ENCODE assay signal across 8 cellular contexts in genomic region chr19:38899447-38900219, GRCh38. TPM values are rescaled to one million over a fixed set of nuclear protein-coding genes. Genes with fewer than 3 reads are reported as not detected.
DNase-seq lines count a peak whose midpoint lies in the region; ATAC-seq and TF ChIP-seq lines count a peak whose summit lies in the region.

A gene with protein sequence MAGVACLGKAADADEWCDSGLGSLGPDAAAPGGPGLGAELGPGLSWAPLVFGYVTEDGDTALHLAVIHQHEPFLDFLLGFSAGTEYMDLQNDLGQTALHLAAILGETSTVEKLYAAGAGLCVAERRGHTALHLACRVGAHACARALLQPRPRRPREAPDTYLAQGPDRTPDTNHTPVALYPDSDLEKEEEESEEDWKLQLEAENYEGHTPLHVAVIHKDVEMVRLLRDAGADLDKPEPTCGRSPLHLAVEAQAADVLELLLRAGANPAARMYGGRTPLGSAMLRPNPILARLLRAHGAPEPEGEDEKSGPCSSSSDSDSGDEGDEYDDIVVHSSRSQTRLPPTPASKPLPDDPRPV (plus strand): TSS chr19:38899969. CDS start chr19:38900033, 64 bp downstream.
SIRT2 (minus strand) TSS chr19:38899618; CDS start chr19:38899521, 97 bp downstream.

- H3K36me3 ChIP-seq in upper lobe of right lung = no peaks in the 10 kb centered on the region

- peaks cover 16% of the 10 kb centered on the region for H3K36me3 Mint-ChIP-seq in T-helper 1 cell treated with Interleukin-12 subunit alpha and Interleukin-12 subunit beta and Interleukin-4 antibody, amounts not matched to agents 30 μg/mL and 1 μg/mL, for 36 hours (ENCODE audit: low read depth)

- H3K9me3 ChIP-seq in upper lobe of right lung = no peaks in the 10 kb centered on the region

- H3K27ac ChIP-seq in upper lobe of right lung = peak within 1 kb of the TSS; percentile 96

- intact Hi-C loops in left cardiac atrium (cut with DNase I) (no loop called here), posterior vena cava (cut with DNase I) (no loop called here), upper lobe of right lung (cut with DNase I) (no loop called here)

- ATAC-seq in HG02884 (IDR thresholded peaks at IDR 0.05; ENCODE audit: unreplicated experiment) = peak; percentile 82
- peak; percentile 97 to 98 for ATAC-seq in left cardiac atrium
- peak; percentile 98 for ATAC-seq in upper lobe of right lung

- in situ Hi-C loops in GM13977 (cut with MboI; ENCODE audit: low pct_unique_long_range_greater_than_20kb, low sequenced_read_pairs, unreplicated experiment) = loop anchor here (25.0 kb wide), 1 partner anchor 162 kb away; the partner anchor contains the start of gene CAPN12

- TF ChIP-seq CTCF in GM13977 (IDR thresholded peaks at IDR 0.05; ENCODE audit: extremely low read depth, insufficient read depth, missing control alignments) = peak; percentile 4
- TF ChIP-seq CTCF in upper lobe of right lung (IDR thresholded peaks at IDR 0.05) = no peak

- peaks cover 29% of the 10 kb centered on the region for H3K4me1 Mint-ChIP-seq in T-helper 1 cell treated with Interleukin-12 subunit alpha and Interleukin-12 subunit beta and Interleukin-4 antibody, amounts not matched to agents 30 μg/mL and 1 μg/mL, for 36 hours (ENCODE audit: low read depth)

- no peaks in the 10 kb centered on the region for H3K27me3 ChIP-seq in upper lobe of right lung

- peak within 1 kb of the TSS; percentile 96 for H3K4me3 Mint-ChIP-seq in T-helper 1 cell treated with Interleukin-12 subunit alpha and Interleukin-12 subunit beta and Interleukin-4 antibody, amounts not matched to agents 30 μg/mL and 1 μg/mL, for 36 hours

- H3K4me3 ChIP-seq in upper lobe of right lung = peak within 1 kb of the TSS; percentile 96

- H3K27ac Mint-ChIP-seq in T-helper 1 cell treated with Interleukin-12 subunit alpha and Interleukin-12 subunit beta and Interleukin-4 antibody, amounts not matched to agents 30 μg/mL and 1 μg/mL, for 36 hours = peak within 1 kb of the TSS; percentile 99

- DNase-seq in GM13977 (ENCODE audit: low spot score) (peak; percentile 99), NCI-H1694 (lab: John Stamatoyannopoulos, UW) (peak; percentile 100), amniotic stem cell (lab: John Stamatoyannopoulos, UW) (peak; percentile 100), left cardiac atrium (peak; percentile 100), posterior vena cava (ENCODE audit: low spot score) (peak; percentile 100), upper lobe of right lung (peak; percentile 99)

- H3K4me1 ChIP-seq in upper lobe of right lung = peaks cover 25% of the 10 kb centered on the region

- H3K9me3 Mint-ChIP-seq in T-helper 1 cell treated with Interleukin-12 subunit alpha and Interleukin-12 subunit beta and Interleukin-4 antibody, amounts not matched to agents 30 μg/mL and 1 μg/mL, for 36 hours = no peaks in the 10 kb centered on the region

- H3K27me3 Mint-ChIP-seq in T-helper 1 cell treated with Interleukin-12 subunit alpha and Interleukin-12 subunit beta and Interleukin-4 antibody, amounts not matched to agents 30 μg/mL and 1 μg/mL, for 36 hours (ENCODE audit: low read depth) = no peaks in the 10 kb centered on the region

RNA-seq across cellular contexts. Expression of the first gene that starts in this region (rescaled TPM):
- total RNA-seq in left cardiac atrium = 10 to 100 TPM; 17.9 to 23.0 TPM
- 10 to 100 TPM; 19.3 to 23.1 TPM for total RNA-seq in posterior vena cava
- 25.5 TPM for total RNA-seq in upper lobe of right lung

RNA-seq across cellular contexts. Expression of gene SIRT2, which starts in this region (rescaled TPM):
- total RNA-seq in left cardiac atrium (10 to 100 TPM; 63.3 to 92.1 TPM), posterior vena cava (10 to 100 TPM; 41.7 to 48.1 TPM), upper lobe of right lung (59.2 TPM)

Comparison
In these comparisons a context has a peak if more than half of its experiments do, and no peak if none do; other contexts are left out.
1. Peak in every context shown above with its lines: DNase-seq, ATAC-seq, H3K4me3 ChIP-seq and H3K27ac ChIP-seq.